In genomic region chr6:125957391-125957693, GRCh38 we compare ENCODE assay signal across 9 cellular contexts. TPM values are rescaled to one million over a fixed set of nuclear protein-coding genes. Genes with fewer than 3 reads are reported as not detected.
DNase-seq lines count a peak whose midpoint lies in the region; TF ChIP-seq lines count a peak whose summit lies in the region.
"Had no signal": no experiment of that assay in that cellular context is flagged by ENCODE, and none has a peak within 500 bp of the region (broad histone marks: within the 10 kb centered on the region; RNA-seq: fewer than 3 reads in every experiment).

No MANE protein-coding gene starts in this region.

- H3K4me1 ChIP-seq in SJCRH30, result 0 out of 2 replicates have a peak, but pooled peaks cover 3% of the 10 kb centered on the region
- peaks cover 15% of the 10 kb centered on the region for H3K4me1 ChIP-seq in skeletal muscle satellite cell (ENCODE audit: control insufficient read depth, insufficient read depth, low read length)

- DNase-seq in GM06990 (ENCODE audit: extremely low read depth, insufficient read length) (no peak), SJCRH30 (no peak), globus pallidus (ENCODE audit: low spot score) (peak; percentile 37), amygdala (lab: John Stamatoyannopoulos, UW) (no peak), germinal center (ENCODE audit: low spot score) (no peak)
- DNase-seq in activated naive CD4-positive, alpha-beta T cell (lab: John Stamatoyannopoulos, UW), result no peak
- no peak for DNase-seq in activated CD4-positive, CD25-positive, alpha-beta regulatory T cell treated with anti-CD3 and anti-CD28 coated beads, Interleukin-2, amount 50 U/mL, for 72 hours
- DNase-seq: activated T-cell treated with anti-CD3 and anti-CD28 coated beads, Interleukin-2, amount 50 U/mL, for 24 hours had no signal

- H3K4me3 ChIP-seq in GM06990 (replicated peaks; ENCODE audit: low read depth, low read length) (peak overlapping the region; percentile 79), SJCRH30 (peak overlapping the region; percentile 74), skeletal muscle satellite cell (ENCODE audit: low read length) (peak overlapping the region; percentile 91)

- H3K36me3 ChIP-seq in GM06990 (ENCODE audit: control insufficient read depth, insufficient read depth, low read length), result no peaks in the 10 kb centered on the region; the same call in 1 of the 2 replicates
- H3K36me3 ChIP-seq in SJCRH30, result no peaks in the 10 kb centered on the region
- H3K36me3 ChIP-seq in skeletal muscle satellite cell (ENCODE audit: insufficient read depth, low read length), result no peaks in the 10 kb centered on the region

- H3K27me3 ChIP-seq in GM06990 (replicated peaks; ENCODE audit: control insufficient read depth, insufficient read depth, low read length) (no peaks in the 10 kb centered on the region), SJCRH30 (no peaks in the 10 kb centered on the region), skeletal muscle satellite cell (ENCODE audit: control insufficient read depth, insufficient read depth, low read length) (no peaks in the 10 kb centered on the region)

- no peak overlapping the region for H3K27ac ChIP-seq in SJCRH30

- peak overlapping the region; percentile 95 for H3K4me2 ChIP-seq in skeletal muscle satellite cell (ENCODE audit: low read length)

- no peak for TF ChIP-seq CTCF in GM06990 (IDR thresholded peaks at IDR 0.05; ENCODE audit: insufficient read depth, low read length, poor library complexity, severe bottlenecking)

- H3K9me3 ChIP-seq in SJCRH30 (replicated peaks), result no peaks in the 10 kb centered on the region
- H3K9me3 ChIP-seq in skeletal muscle satellite cell (replicated peaks; ENCODE audit: low read length), result no peaks in the 10 kb centered on the region

- peak overlapping the region; percentile 94 for H3K9ac ChIP-seq in skeletal muscle satellite cell (ENCODE audit: low read depth, low read length)

RNA-seq across cellular contexts. Expression of gene HINT3, which starts 0.8 kb away (rescaled TPM):
- 7.9 and 8.8 TPM in 2 replicates for total RNA-seq in SJCRH30 (2014; rRNA removed; shearing (Covaris generic))
- total RNA-seq in skeletal muscle satellite cell (2012; rRNA removed), result 11.1 and 15.5 TPM in 2 replicates

RNA-seq across cellular contexts. Expression of gene TRMT11, which starts 29.0 kb away (rescaled TPM):
- 29.0 and 30.2 TPM in 2 replicates for total RNA-seq in SJCRH30 (2014; rRNA removed; shearing (Covaris generic))
- total RNA-seq in skeletal muscle satellite cell (2012; rRNA removed), result 17.9 and 31.4 TPM in 2 replicates
